8 cellular contexts compared by ENCODE assay signal in the genomic region with DNA sequence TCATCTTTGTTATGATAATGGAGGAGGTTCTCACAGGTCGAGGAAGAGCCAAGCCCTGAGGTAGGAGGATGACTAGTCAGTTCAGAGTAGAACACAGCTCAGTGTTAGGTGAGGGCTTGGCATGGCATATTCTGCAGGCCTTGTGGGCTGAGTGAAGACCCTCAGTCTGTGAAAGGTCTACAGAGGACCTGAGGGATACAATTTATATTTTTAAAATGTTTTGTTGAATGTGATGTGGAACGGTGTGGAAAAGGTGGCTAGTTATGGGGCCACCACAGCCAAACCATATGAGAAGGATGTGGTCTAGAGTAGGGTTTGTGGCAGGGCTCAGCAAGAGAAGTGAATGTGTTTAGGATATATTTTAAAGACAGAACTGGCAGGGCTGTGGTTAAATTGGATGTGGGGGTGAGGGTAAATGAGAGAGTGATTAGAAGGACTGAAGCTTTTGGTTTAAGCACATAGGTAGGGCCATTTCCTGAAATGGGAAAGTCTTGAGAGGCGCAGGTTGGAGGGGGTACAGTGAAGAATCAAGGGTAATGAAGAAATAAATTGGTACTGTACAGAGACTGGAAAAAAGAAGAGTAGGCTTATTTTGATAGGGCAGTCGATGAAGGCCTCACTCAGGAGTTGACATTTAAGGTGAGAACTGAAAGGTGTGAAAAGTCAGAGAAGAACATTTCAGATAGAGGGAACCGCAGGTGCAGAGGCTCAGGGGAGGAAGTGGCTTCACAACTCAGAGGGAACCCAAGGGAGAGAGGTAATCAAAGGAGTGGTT.
A peak's percentile ranks its signal among the peaks of the same experiment; 100 is the strongest.
DNase-seq lines count a peak whose midpoint lies in the region; ATAC-seq and TF ChIP-seq lines count a peak whose summit lies in the region.

No MANE protein-coding gene starts in this region.

- H3K79me1 ChIP-seq in mesendoderm (ENCODE audit: low read length), result no peaks in the 10 kb centered on the region

- WGBS in mesendoderm (ENCODE audit: extremely low coverage, insufficient coverage, low lambda C conversion rate), result no CpG with 5 or more reads among the region's 5 CpGs

- intact Hi-C loops in natural killer cell (cut with micrococcal nuclease), result loop anchor here (2.0 to 5.0 kb wide), 3 partner anchors 61 to 96 kb away; partner anchors contain the start of gene SPTSSB
- intact Hi-C loops in gastrocnemius medialis (cut with DNase I; ENCODE audit: low total_unique reads), result no loop called here

- H3K79me2 ChIP-seq in mesendoderm (ENCODE audit: control insufficient read depth, insufficient read depth, low read length), result no peaks in the 10 kb centered on the region

- no peaks in the 10 kb centered on the region for H3K36me3 Mint-ChIP-seq in T-helper 2 cell treated with Interferon-gamma antibody and Interleukin-4, amounts not matched to agents 5 μg/mL and 100 μg/mL, for 36 hours (ENCODE audit: low read depth)
- H3K36me3 Mint-ChIP-seq in natural killer cell, result peaks cover 17% of the 10 kb centered on the region

- peak overlapping the region; percentile 58 for H3K27ac Mint-ChIP-seq in T-helper 2 cell treated with Interferon-gamma antibody and Interleukin-4, amounts not matched to agents 5 μg/mL and 100 μg/mL, for 36 hours
- peak overlapping the region; percentile 64 to 78 for H3K27ac Mint-ChIP-seq in natural killer cell

- H3K23ac ChIP-seq in mesendoderm (ENCODE audit: low read length), result no peak overlapping the region

- peak overlapping the region; percentile 49 for H3K4me3 Mint-ChIP-seq in T-helper 2 cell treated with Interferon-gamma antibody and Interleukin-4, amounts not matched to agents 5 μg/mL and 100 μg/mL, for 36 hours
- peak overlapping the region; percentile 84 for H3K4me3 Mint-ChIP-seq in natural killer cell

- in situ Hi-C loops in gastrocnemius medialis (cut with MboI; ENCODE audit: low sequenced_read_pairs in 4 of 4), result no loop called here

- no peak for TF ChIP-seq POLR2A in gastrocnemius medialis (IDR thresholded peaks at IDR 0.05)
- no peak for TF ChIP-seq POLR2A in erythroblast (IDR thresholded peaks at IDR 0.05; ENCODE audit: low read length)

- H2BK15ac ChIP-seq in mesendoderm (replicated peaks; ENCODE audit: low read depth), result no peak overlapping the region

- peak; percentile 54 for DNase-seq in T-helper 2 cell treated with Interferon-gamma antibody and Interleukin-4, amounts not matched to agents 5 μg/mL and 100 μg/mL, for 36 hours (ENCODE audit: low spot score)
- DNase-seq in natural killer cell (peak; percentile 54), gastrocnemius medialis (no peak), mesendoderm (no peak), HUDEP-2 (lab: John Stamatoyannopoulos, UW; ENCODE audit: unreplicated experiment in 76 of 76) (no peak), erythroblast (lab: John Stamatoyannopoulos, UW) (no peak)

- no peaks in the 10 kb centered on the region for H3K9me3 ChIP-seq in gastrocnemius medialis

- H3K4me1 ChIP-seq in gastrocnemius medialis, result no peaks in the 10 kb centered on the region
- no peaks in the 10 kb centered on the region for H3K4me1 ChIP-seq in mesendoderm (ENCODE audit: control insufficient read depth, low read depth, low read length)

- peaks cover 20% of the 10 kb centered on the region for H3K4me1 Mint-ChIP-seq in T-helper 2 cell treated with Interferon-gamma antibody and Interleukin-4, amounts not matched to agents 5 μg/mL and 100 μg/mL, for 36 hours (ENCODE audit: low read depth)
- H3K4me1 Mint-ChIP-seq in natural killer cell, result peaks cover 50 to 51% of the 10 kb centered on the region in 2 donors

- H4K5ac ChIP-seq in mesendoderm (ENCODE audit: low read length), result no peak overlapping the region

- peaks cover 63% of the 10 kb centered on the region for H3K27me3 Mint-ChIP-seq in T-helper 2 cell treated with Interferon-gamma antibody and Interleukin-4, amounts not matched to agents 5 μg/mL and 100 μg/mL, for 36 hours (ENCODE audit: low read depth)
- peaks cover 34 to 41% of the 10 kb centered on the region in 2 donors for H3K27me3 Mint-ChIP-seq in natural killer cell (ENCODE audit: low read depth in 2 of 2)

- peaks cover 34% of the 10 kb centered on the region for H3K9me3 Mint-ChIP-seq in T-helper 2 cell treated with Interferon-gamma antibody and Interleukin-4, amounts not matched to agents 5 μg/mL and 100 μg/mL, for 36 hours
- peaks cover 4% of the 10 kb centered on the region in 2 donors for H3K9me3 Mint-ChIP-seq in natural killer cell

- no peak for TF ChIP-seq CTCF in natural killer cell (IDR thresholded peaks at IDR 0.05)
- TF ChIP-seq CTCF in gastrocnemius medialis (IDR thresholded peaks at IDR 0.05 in 4 of 5, conservative IDR thresholded peaks at IDR 0.05 in 1 of 5), result no peak

- H3K27me3 ChIP-seq in gastrocnemius medialis (no peaks in the 10 kb centered on the region), mesendoderm (ENCODE audit: insufficient read depth, low read length, poor library complexity) (no peaks in the 10 kb centered on the region)

- no peak overlapping the region for H3K56ac ChIP-seq in mesendoderm (ENCODE audit: low read length)

- no peak overlapping the region for H2BK120ac ChIP-seq in mesendoderm (ENCODE audit: low read depth, low read length)

- no peak overlapping the region for H2AK5ac ChIP-seq in mesendoderm (ENCODE audit: low read length)

- H3K4ac ChIP-seq in mesendoderm (ENCODE audit: low read depth, low read length), result no peak overlapping the region

- no peak overlapping the region for H2BK5ac ChIP-seq in mesendoderm (ENCODE audit: low read length)

- H3K4me3 ChIP-seq in gastrocnemius medialis (no peak overlapping the region), mesendoderm (ENCODE audit: low read length) (no peak overlapping the region)

- H3K27ac ChIP-seq in gastrocnemius medialis (no peak overlapping the region), mesendoderm (ENCODE audit: low read depth, low read length) (no peak overlapping the region)

- H3K4me2 ChIP-seq in mesendoderm (ENCODE audit: low read length), result no peak overlapping the region

- no peak overlapping the region for H3K18ac ChIP-seq in mesendoderm (ENCODE audit: low read length)

- H3K36me3 ChIP-seq in gastrocnemius medialis (no peaks in the 10 kb centered on the region), mesendoderm (ENCODE audit: control insufficient read depth, insufficient read depth, low read length) (no peaks in the 10 kb centered on the region)

- H4K8ac ChIP-seq in mesendoderm (ENCODE audit: low read depth, low read length), result no peak overlapping the region

- ATAC-seq in GM18519 (IDR thresholded peaks at IDR 0.05; ENCODE audit: low FRiP score, unreplicated experiment) (peak; percentile 58), HG02798 (IDR thresholded peaks at IDR 0.05; ENCODE audit: poor library complexity, unreplicated experiment) (peak; percentile 80), natural killer cell (peak; percentile 75 to 84 (median 80)), gastrocnemius medialis (no peak)

- H3K9ac ChIP-seq in mesendoderm (ENCODE audit: low read length), result no peak overlapping the region

Comparison
In these comparisons a context has a peak if more than half of its experiments do, and no peak if none do; other contexts are left out.
1. ATAC-seq: peak in GM18519 (single experiment), HG02798 (single experiment) and natural killer cell (3 of 3); none in gastrocnemius medialis (0 of 2).
2. DNase-seq: peak in T-helper 2 cell treated with Interferon-gamma antibody and Interleukin-4, amounts not matched to agents 5 μg/mL and 100 μg/mL, for 36 hours (single experiment) and natural killer cell (single experiment); none in gastrocnemius medialis (0 of 2), mesendoderm (single experiment), HUDEP-2 (0 of 76) and erythroblast (0 of 2).